8 cellular contexts compared by ENCODE assay signal in genomic region chr17:82037113-82037888, GRCh38. TPM values are rescaled to one million over a fixed set of nuclear protein-coding genes. Genes with fewer than 3 reads are reported as not detected.
DNase-seq lines count a peak whose midpoint lies in the region; ATAC-seq and TF ChIP-seq lines count a peak whose summit lies in the region.

DCXR (minus strand) TSS chr17:82037697; CDS start chr17:82037682, 15 bp downstream.

- H3K27ac Mint-ChIP-seq in activated T-helper 17 cell treated with anti-CD3 and anti-CD28 coated beads, Interleukin-2, amount 50 U/mL, for 72 hours = peak within 1 kb of the TSS; percentile 64
- H3K27ac Mint-ChIP-seq in naive thymus-derived CD8-positive, alpha-beta T cell = peak within 1 kb of the TSS; percentile 66 to 95 (median 91)

- H3K27ac ChIP-seq in RWPE1 = peak within 1 kb of the TSS; percentile 89

- H3K4me3 Mint-ChIP-seq in activated T-helper 17 cell treated with anti-CD3 and anti-CD28 coated beads, Interleukin-2, amount 50 U/mL, for 72 hours = peak within 1 kb of the TSS; percentile 87
- H3K4me3 Mint-ChIP-seq in naive thymus-derived CD8-positive, alpha-beta T cell = peak within 1 kb of the TSS; percentile 81 to 96 (median 91)

- peak; percentile 98 for ATAC-seq in activated T-helper 17 cell treated with anti-CD3 and anti-CD28 coated beads, Interleukin-2, amount 50 U/mL, for 72 hours (replicated peaks)
- peak; percentile 92 to 93 for ATAC-seq in naive thymus-derived CD8-positive, alpha-beta T cell

- CTCF ChIA-PET in RWPE1 (lab: Yijun Ruan, JAX) = interaction anchor here (0.6 to 1.3 kb wide), 8 partner anchors 8 to 286 kb away, joined by 3 to 6 read pairs (median 4); partner anchors contain the start of genes ASPSCR1 and NOTUM

- TF ChIP-seq CTCF in LNCaP clone FGC (IDR thresholded peaks at IDR 0.05; ENCODE audit: control insufficient read depth, extremely low read depth, insufficient read depth) (peak; percentile 91), RWPE1 (conservative IDR thresholded peaks at IDR 0.05; ENCODE audit: low read depth) (peak; percentile 96)

- H3K4me3 ChIP-seq in LNCaP clone FGC (ENCODE audit: low read depth, low read length) = peak within 1 kb of the TSS; percentile 87

- H3K36me3 Mint-ChIP-seq in activated T-helper 17 cell treated with anti-CD3 and anti-CD28 coated beads, Interleukin-2, amount 50 U/mL, for 72 hours (ENCODE audit: low read depth) = no peaks in the 10 kb centered on the region
- H3K36me3 Mint-ChIP-seq in naive thymus-derived CD8-positive, alpha-beta T cell = peaks cover 0 to 4% (median 3%) of the 10 kb centered on the region in 3 donors

- no peaks in the 10 kb centered on the region for H3K27me3 Mint-ChIP-seq in activated T-helper 17 cell treated with anti-CD3 and anti-CD28 coated beads, Interleukin-2, amount 50 U/mL, for 72 hours
- H3K27me3 Mint-ChIP-seq in naive thymus-derived CD8-positive, alpha-beta T cell = no peaks in the 10 kb centered on the region

- no peaks in the 10 kb centered on the region for H3K9me3 Mint-ChIP-seq in activated T-helper 17 cell treated with anti-CD3 and anti-CD28 coated beads, Interleukin-2, amount 50 U/mL, for 72 hours
- H3K9me3 Mint-ChIP-seq in naive thymus-derived CD8-positive, alpha-beta T cell = no peaks in the 10 kb centered on the region

- peaks cover 15% of the 10 kb centered on the region for H3K4me1 Mint-ChIP-seq in activated T-helper 17 cell treated with anti-CD3 and anti-CD28 coated beads, Interleukin-2, amount 50 U/mL, for 72 hours
- H3K4me1 Mint-ChIP-seq in naive thymus-derived CD8-positive, alpha-beta T cell = peaks cover 15 to 31% (median 28%) of the 10 kb centered on the region in 4 donors

- peak; percentile 97 for DNase-seq in EL
- DNase-seq in GOT3 (lab: John Stamatoyannopoulos, UW) = peak; percentile 84
- DNase-seq in LNCaP clone FGC (ENCODE audit: low read depth) = peak; percentile 87
- DNase-seq in RWPE1 (ENCODE audit: low spot score) = peak; percentile 95
- DNase-seq in fibroblast of gingiva (ENCODE audit: low read depth) = peak; percentile 96
- peak; percentile 90 to 97 (median 93) for DNase-seq in naive thymus-derived CD8-positive, alpha-beta T cell
- peak; percentile 87 to 94 (median 90) for DNase-seq in stimulated activated naive CD4-positive, alpha-beta T cell (lab: John Stamatoyannopoulos, UW)

- POLR2A ChIA-PET in RWPE1 (lab: Yijun Ruan, JAX; ENCODE audit: low non-redundant PET) = interaction anchor here (0.6 to 1.0 kb wide), 3 partner anchors 13 to 107 kb away, joined by 4 read pairs; partner anchors contain the start of genes CENPX and LRRC45
- POLR2A ChIA-PET in naive thymus-derived CD8-positive, alpha-beta T cell (lab: Charles Lee) = interaction anchor here (0.6 to 2.6 kb wide), 21 partner anchors 10 to 530 kb away, joined by 3 to 23 read pairs (median 4); partner anchors contain the start of genes CENPX, DUS1L, FASN and GPS1

RNA-seq across cellular contexts. Expression of gene DCXR, which starts in this region (rescaled TPM):
- total RNA-seq in activated T-helper 17 cell treated with anti-CD3 and anti-CD28 coated beads, Interleukin-2, amount 50 U/mL, for 72 hours = 10 to 100 TPM; 63.1 to 91.0 TPM
- total RNA-seq in naive thymus-derived CD8-positive, alpha-beta T cell = 10 to 100 TPM; 72.5 to 81.0 TPM
- polyA plus RNA-seq in naive thymus-derived CD8-positive, alpha-beta T cell = 100 to 1,000 TPM; 113 to 185 (median 127) TPM

Comparison
In these comparisons a context has a peak if more than half of its experiments do, and no peak if none do; other contexts are left out.
1. Peak in every context shown above with its lines: DNase-seq, ATAC-seq, H3K4me3 ChIP-seq and H3K27ac ChIP-seq.